Comparison of ENCODE assay signal across 8 cellular contexts in the genomic region with DNA sequence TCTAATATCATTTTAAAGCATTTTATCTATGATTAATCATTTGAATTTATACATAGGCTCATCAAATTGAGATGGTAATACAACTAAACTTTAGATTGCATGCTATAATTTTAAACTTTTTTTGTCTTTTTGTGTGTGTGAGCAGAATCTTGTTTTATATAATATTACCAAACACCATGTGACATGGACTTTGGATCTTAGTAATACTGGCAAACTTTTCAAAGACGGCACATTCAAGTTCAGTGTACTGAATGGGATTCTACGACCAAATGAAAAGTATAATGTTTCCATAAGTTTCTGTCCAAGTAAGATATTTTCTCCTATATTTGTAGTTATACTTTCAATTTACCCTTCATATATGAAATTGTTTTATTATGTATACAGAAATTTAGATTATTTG.
"Had no signal": no experiment of that assay in that cellular context is flagged by ENCODE, and none has a peak within 500 bp of the region (broad histone marks: within the 10 kb centered on the region; RNA-seq: fewer than 3 reads in every experiment).

No MANE protein-coding gene starts in this region.

- FAIRE-seq: H1, H54, K562 had no signal

- H3K27ac Mint-ChIP-seq: GM23338, H9 had no signal

- ATAC-seq: GM23338, K562 had no signal

- H3K9me3 Mint-ChIP-seq: GM23338 had no signal

- DNase-seq: H9, HCEC 1CT, IMR-90 had no signal

- H3K27ac ChIP-seq: HL-60 had no signal

- H3K4me3 Mint-ChIP-seq: GM23338, H9 had no signal

- H3K4me3 ChIP-seq: GM23338, K562 had no signal

- H3K4me1 Mint-ChIP-seq: GM23338, H9 had no signal
